Comparison of ENCODE assay signal across 8 cellular contexts in genomic region chr1:30801826-30802198, GRCh38. TPM values are rescaled to one million over a fixed set of nuclear protein-coding genes. Genes with fewer than 3 reads are reported as not detected.
DNase-seq lines count a peak whose midpoint lies in the region; ATAC-seq lines count a peak whose summit lies in the region.

No MANE protein-coding gene starts in this region.

- no peaks in the 10 kb centered on the region for H3K27me3 ChIP-seq in H7 (ENCODE audit: control insufficient read depth, insufficient read depth, low read length)

- H3K36me3 Mint-ChIP-seq in activated CD8-positive, alpha-beta T cell treated with anti-CD3 and anti-CD28 coated beads, Interleukin-2, amount 10 ng/mL, durations not matched to agents 7 days and 5 days (ENCODE audit: low read depth), result no peaks in the 10 kb centered on the region
- no peaks in the 10 kb centered on the region for H3K36me3 Mint-ChIP-seq in memory B cell

- H3K27me3 Mint-ChIP-seq in activated CD8-positive, alpha-beta T cell treated with anti-CD3 and anti-CD28 coated beads, Interleukin-2, amount 10 ng/mL, durations not matched to agents 7 days and 5 days (ENCODE audit: low read depth), result peaks cover 44% of the 10 kb centered on the region
- peaks cover 8% of the 10 kb centered on the region for H3K27me3 Mint-ChIP-seq in memory B cell

- DNase-seq in AG08396 (ENCODE audit: low spot score) (peak; percentile 77), H7 (peak; percentile 91), NCI-H82 (lab: John Stamatoyannopoulos, UW) (peak; percentile 84), memory B cell (ENCODE audit: low spot score in 2 of 2) (peak; percentile 84 to 92), NCI-H226 (no peak)
- peak; percentile 83 for DNase-seq in activated CD8-positive, alpha-beta T cell treated with anti-CD3 and anti-CD28 coated beads, Interleukin-2, amount 10 ng/mL, durations not matched to agents 7 days and 5 days
- DNase-seq in effector CD8-positive, alpha-beta T cell (lab: John Stamatoyannopoulos, UW), result peak; percentile 73
- DNase-seq in stimulated activated CD8-positive, alpha-beta memory T cell treated with anti-CD3 and anti-CD28 coated beads, Interleukin-15, amount 100 ng/mL, for 1 hour (ENCODE audit: low read depth), result peak; percentile 78

- POLR2A ChIA-PET in activated CD8-positive, alpha-beta T cell treated with anti-CD3 and anti-CD28 coated beads, Interleukin-2, amount 10 ng/mL, durations not matched to agents 7 days and 5 days (lab: Charles Lee), result interaction anchor here (1.0 kb wide), 1 partner anchor 111 kb away, joined by 3 read pairs; no protein-coding TSS in a partner anchor

- peaks cover 7% of the 10 kb centered on the region for H3K4me1 Mint-ChIP-seq in activated CD8-positive, alpha-beta T cell treated with anti-CD3 and anti-CD28 coated beads, Interleukin-2, amount 10 ng/mL, durations not matched to agents 7 days and 5 days (ENCODE audit: low read depth)
- H3K4me1 Mint-ChIP-seq in memory B cell, result peaks cover 12% of the 10 kb centered on the region

- H3K9me3 Mint-ChIP-seq in activated CD8-positive, alpha-beta T cell treated with anti-CD3 and anti-CD28 coated beads, Interleukin-2, amount 10 ng/mL, durations not matched to agents 7 days and 5 days (ENCODE audit: insufficient read depth), result no peaks in the 10 kb centered on the region
- H3K9me3 Mint-ChIP-seq in memory B cell, result no peaks in the 10 kb centered on the region

- no peaks in the 10 kb centered on the region for H3K36me3 ChIP-seq in H7 (replicated peaks; ENCODE audit: control insufficient read depth, insufficient read depth, low read length)

- H3K4me3 ChIP-seq in H7 (ENCODE audit: insufficient read depth, low read depth, low read length), result peak overlapping the region; percentile 13; the same call in 1 of the 2 replicates

- peak; percentile 81 for ATAC-seq in activated CD8-positive, alpha-beta T cell treated with anti-CD3 and anti-CD28 coated beads, Interleukin-2, amount 10 ng/mL, durations not matched to agents 7 days and 5 days
- ATAC-seq in memory B cell (ENCODE audit: low read depth), result peak; percentile 68

- no peak overlapping the region for H3K27ac Mint-ChIP-seq in activated CD8-positive, alpha-beta T cell treated with anti-CD3 and anti-CD28 coated beads, Interleukin-2, amount 10 ng/mL, durations not matched to agents 7 days and 5 days
- H3K27ac Mint-ChIP-seq in memory B cell, result no peak overlapping the region

- H3K4me3 Mint-ChIP-seq in activated CD8-positive, alpha-beta T cell treated with anti-CD3 and anti-CD28 coated beads, Interleukin-2, amount 10 ng/mL, durations not matched to agents 7 days and 5 days, result no peak overlapping the region
- no peak overlapping the region for H3K4me3 Mint-ChIP-seq in memory B cell

- CTCF ChIA-PET in activated CD8-positive, alpha-beta T cell treated with anti-CD3 and anti-CD28 coated beads, Interleukin-2, amount 10 ng/mL, durations not matched to agents 7 days and 5 days (lab: Charles Lee), result interaction anchor here (0.7 to 6.2 kb wide), 41 partner anchors 8 to 534 kb away, joined by 3 to 108 read pairs (median 4); partner anchors contain the start of gene LAPTM5

RNA-seq across cellular contexts. Expression of gene LAPTM5, which starts 44.2 kb away (rescaled TPM):
- 0.26 and 0.28 TPM in 2 replicates for total RNA-seq in H7 (2014; rRNA removed; shearing (Covaris generic))
- 100 to 1,000 TPM; 407 to 413 TPM for total RNA-seq in activated CD8-positive, alpha-beta T cell treated with anti-CD3 and anti-CD28 coated beads, Interleukin-2, amount 10 ng/mL, durations not matched to agents 7 days and 5 days

Comparison
In these comparisons a context has a peak if more than half of its experiments do, and no peak if none do; other contexts are left out.
1. RNA of gene LAPTM5, which starts 44.2 kb away (total RNA-seq): 407 to 413 TPM in activated CD8-positive, alpha-beta T cell treated with anti-CD3 and anti-CD28 coated beads, Interleukin-2, amount 10 ng/mL, durations not matched to agents 7 days and 5 days; 0.26 to 0.28 TPM in H7; every median in the first group is over 100 times any median in the second.